1 cellular context compared by ENCODE assay signal in the genomic region with DNA sequence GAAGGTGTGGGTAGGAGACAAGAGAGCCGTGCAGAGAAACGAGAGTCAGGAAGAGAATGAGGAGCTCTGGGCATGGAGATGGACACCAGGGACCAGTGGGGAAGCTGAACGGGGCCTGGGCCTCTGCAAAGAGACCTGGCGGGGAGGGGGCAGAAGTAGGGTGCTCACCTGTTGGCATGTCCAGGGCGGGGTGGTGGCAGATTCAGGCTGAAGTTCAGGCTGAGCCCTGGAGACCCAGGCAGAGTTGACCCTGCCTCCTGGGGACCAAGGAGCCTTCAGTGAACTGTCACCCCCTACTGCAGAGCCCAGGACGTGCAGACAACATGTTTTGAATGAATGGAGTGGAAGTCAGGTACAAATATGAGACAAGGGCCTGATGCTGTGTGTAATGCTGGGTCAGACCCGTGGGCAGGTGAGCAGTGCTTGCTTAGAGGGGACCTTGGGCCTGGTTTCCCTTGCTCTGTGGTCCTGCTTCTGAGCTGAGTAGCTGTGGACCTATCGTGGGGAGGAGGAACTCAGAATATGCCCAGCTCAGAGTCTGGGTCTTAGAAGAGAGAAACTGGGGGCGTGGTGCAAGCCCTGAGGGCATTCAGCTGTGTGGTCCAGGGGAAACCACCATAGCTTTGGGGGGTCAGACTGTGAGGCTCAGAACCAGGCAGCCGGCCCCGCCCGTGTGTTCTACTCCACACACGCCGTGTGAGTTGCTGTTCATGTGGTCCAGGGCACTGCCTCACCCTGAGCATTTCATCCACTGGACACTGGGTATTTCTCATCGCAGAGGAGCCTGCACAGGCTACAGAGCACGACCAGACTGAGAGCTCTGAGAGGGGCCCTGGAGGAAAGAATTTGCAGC.
TF ChIP-seq lines count a peak whose summit lies in the region.

No MANE protein-coding gene starts in this region.

TF ChIP-seq in GM12878, 131 proteins besides CTCF, POLR2A, EP300 and RAD21:
- TF ChIP-seq EED (IDR thresholded peaks at IDR 0.05; ENCODE audit: low read depth) (no peak), CBX5 (IDR thresholded peaks at IDR 0.05; ENCODE audit: low read depth) (no peak), BCL3 (IDR thresholded peaks at IDR 0.05; ENCODE audit: borderline replicate concordance, insufficient read depth, low read depth, low read length, poor library complexity, severe bottlenecking) (peak; percentile 73), PBX3 (IDR thresholded peaks at IDR 0.05; ENCODE audit: insufficient replicate concordance, low read depth, low read length) (peak; percentile 60)
